ENCODE assay signal across 27 cellular contexts in the genomic region with DNA sequence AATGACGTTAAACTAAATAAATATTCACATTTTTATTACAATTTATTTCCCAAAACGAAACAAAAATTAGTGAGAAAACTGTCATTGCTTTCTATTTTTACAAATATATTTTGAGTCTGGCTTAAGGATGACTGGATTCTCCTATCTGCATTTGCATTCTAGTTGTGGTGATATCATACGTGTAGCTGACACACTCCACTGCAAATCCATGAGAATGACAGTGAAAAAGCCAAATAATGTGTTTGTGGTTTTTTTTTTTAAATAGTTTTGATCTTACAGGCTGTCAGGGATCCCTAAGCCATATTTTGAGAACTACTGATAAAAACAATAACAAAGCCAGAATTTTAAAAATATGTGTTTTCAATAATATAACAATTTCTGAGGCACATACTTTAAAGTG. TPM values are rescaled to one million over a fixed set of nuclear protein-coding genes. Genes with fewer than 3 reads are reported as not detected.
"Had no signal": no experiment of that assay in that cellular context is flagged by ENCODE, and none has a peak within 500 bp of the region (broad histone marks: within the 10 kb centered on the region; RNA-seq: fewer than 3 reads in every experiment).

No MANE protein-coding gene starts in this region.

- H3K27ac ChIP-seq: ascending aorta, brain microvascular endothelial cell, gastroesophageal sphincter, heart left ventricle, right lobe of liver, testis, vagina, VCaP had no signal

- H3K4me1 ChIP-seq: ascending aorta, testis had no signal

- DNase-seq: activated CD4-positive, alpha-beta T cell treated with anti-CD3 and anti-CD28 coated beads, Interleukin-2, amount 10 ng/mL, durations not matched to agents 7 days and 5 days; activated CD4-positive, CD25-positive, alpha-beta regulatory T cell treated with anti-CD3 and anti-CD28 coated beads, Interleukin-2, amount 50 U/mL, for 72 hours; activated CD8-positive, alpha-beta memory T cell treated with anti-CD3 and anti-CD28 coated beads, Interleukin-2, amount 10 ng/mL, durations not matched to agents 7 days and 5 days; activated CD8-positive, alpha-beta T cell treated with anti-CD3 and anti-CD28 coated beads for 36 hours; activated gamma-delta T cell treated with Interleukin-2 at 50 U/mL for 16 hours; activated T-cell treated with anti-CD3 and anti-CD28 coated beads for 4 hours; brain microvascular endothelial cell; central memory CD4-positive, alpha-beta T cell; effector memory CD4-positive, alpha-beta T cell; heart left ventricle; left cardiac atrium; mucosa of descending colon; nephron progenitor cell; nucleus accumbens; right lobe of liver; small intestine; stimulated activated CD4-positive, alpha-beta T cell treated with anti-CD3 and anti-CD28 coated beads, Interleukin-2, amount 100 ng/mL, for 48 hours; stimulated activated CD8-positive, alpha-beta memory T cell treated with anti-CD3 and anti-CD28 coated beads, Interleukin-4, amount 100 ng/mL, for 48 hours; stimulated activated naive B cell treated with anti-CD40 and anti-IgM and Interleukin-4, amounts not matched to agents 10 μg/mL and 1 μg/mL and 100 μg/mL, for 72 hours; testis; trophoblast cell had no signal

- H3K9me3 ChIP-seq: ascending aorta, gastroesophageal sphincter, heart left ventricle, mucosa of descending colon, right lobe of liver, testis, vagina had no signal

- H3K27me3 ChIP-seq: ascending aorta, brain microvascular endothelial cell, gastroesophageal sphincter, right lobe of liver, testis, vagina had no signal

- H3K4me3 ChIP-seq: ascending aorta, gastroesophageal sphincter, heart left ventricle, mucosa of descending colon, right lobe of liver, testis, vagina had no signal

- H3K36me3 ChIP-seq: ascending aorta, brain microvascular endothelial cell, gastroesophageal sphincter, heart left ventricle, right lobe of liver, vagina had no signal

RNA-seq across cellular contexts. Expression of a gene that starts 22.6 kb away (rescaled TPM):
- total RNA-seq: activated CD8-positive, alpha-beta T cell treated with anti-CD3 and anti-CD28 coated beads for 36 hours; ascending aorta; dermis microvascular lymphatic vessel endothelial cell; left cardiac atrium; T-helper 2 cell treated with Interferon-gamma antibody and Interleukin-4, amounts not matched to agents 100 ng/mL and 5 ng/mL, for 36 hours had no signal
